ENCODE assay signal across 8 cellular contexts in genomic region chr11:34052036-34052607, GRCh38. TPM values are rescaled to one million over a fixed set of nuclear protein-coding genes. Genes with fewer than 3 reads are reported as not detected.
DNase-seq lines count a peak whose midpoint lies in the region; ATAC-seq, FAIRE-seq and TF ChIP-seq lines count a peak whose summit lies in the region.

No MANE protein-coding gene starts in this region.

- H3K4me1 ChIP-seq in right atrium auricular region = peaks cover 0 to 44% of the 10 kb centered on the region in 2 donors

- H3K36me3 ChIP-seq in right atrium auricular region = no peaks in the 10 kb centered on the region

- H3K4me3 Mint-ChIP-seq in T-helper 1 cell treated with Interleukin-12 subunit alpha and Interleukin-12 subunit beta and Interleukin-4 antibody, amounts not matched to agents 30 μg/mL and 1 μg/mL, for 36 hours = peak overlapping the region; percentile 92

- H3K4me3 ChIP-seq in GM12875 (ENCODE audit: low read depth, low read length) (peak overlapping the region; percentile 99), right atrium auricular region (peak overlapping the region; percentile 92 to 96)

- TF ChIP-seq CTCF in GM12875 (IDR thresholded peaks at IDR 0.05; ENCODE audit: borderline replicate concordance, insufficient read depth, low read depth, low read length) (no peak), right atrium auricular region (IDR thresholded peaks at IDR 0.05) (no peak)

- no peaks in the 10 kb centered on the region for H3K27me3 Mint-ChIP-seq in T-helper 1 cell treated with Interleukin-12 subunit alpha and Interleukin-12 subunit beta and Interleukin-4 antibody, amounts not matched to agents 30 μg/mL and 1 μg/mL, for 36 hours (ENCODE audit: low read depth)

- H3K27me3 ChIP-seq in right atrium auricular region = no peaks in the 10 kb centered on the region

- DNase-seq in NCI-H1105 treated with DMSO at 0.1 percent for 48 hours (lab: John Stamatoyannopoulos, UW) (peak; percentile 81), amygdala (lab: John Stamatoyannopoulos, UW) (peak; percentile 24 to 91 (median 70)), right atrium auricular region (ENCODE audit: low spot score) (peak; percentile 89), pulmonary artery endothelial cell (ENCODE audit: low read depth, low spot score) (peak; percentile 52), urothelium cell line (ENCODE audit: low spot score) (peak; percentile 96)

- H3K9me3 Mint-ChIP-seq in T-helper 1 cell treated with Interleukin-12 subunit alpha and Interleukin-12 subunit beta and Interleukin-4 antibody, amounts not matched to agents 30 μg/mL and 1 μg/mL, for 36 hours = no peaks in the 10 kb centered on the region

- peak overlapping the region; percentile 92 for H3K27ac Mint-ChIP-seq in T-helper 1 cell treated with Interleukin-12 subunit alpha and Interleukin-12 subunit beta and Interleukin-4 antibody, amounts not matched to agents 30 μg/mL and 1 μg/mL, for 36 hours

- H3K36me3 Mint-ChIP-seq in T-helper 1 cell treated with Interleukin-12 subunit alpha and Interleukin-12 subunit beta and Interleukin-4 antibody, amounts not matched to agents 30 μg/mL and 1 μg/mL, for 36 hours (ENCODE audit: low read depth) = peaks cover 21% of the 10 kb centered on the region

- H3K4me1 Mint-ChIP-seq in T-helper 1 cell treated with Interleukin-12 subunit alpha and Interleukin-12 subunit beta and Interleukin-4 antibody, amounts not matched to agents 30 μg/mL and 1 μg/mL, for 36 hours (ENCODE audit: low read depth) = peaks cover 22% of the 10 kb centered on the region

- H3K27ac ChIP-seq in right atrium auricular region = peak overlapping the region; percentile 98

- FAIRE-seq in urothelium cell line (lab: Jason Lieb, UNC) = peak; percentile 5

- H3K9me3 ChIP-seq in right atrium auricular region = no peaks in the 10 kb centered on the region

- peak; percentile 50 for ATAC-seq in HG02623 (IDR thresholded peaks at IDR 0.05; ENCODE audit: unreplicated experiment)

RNA-seq across cellular contexts. Expression of gene CAPRIN1, which starts 0.6 kb away (rescaled TPM):
- total RNA-seq in right atrium auricular region (100 to 1,000 TPM in 1 of 2 donors, 10 to 100 TPM in 1; 80.1 to 102 TPM), pulmonary artery endothelial cell (216 and 264 TPM in 2 replicates)

RNA-seq across cellular contexts. Expression of gene NAT10, which starts 53.3 kb away (rescaled TPM):
- 10 to 100 TPM; 13.3 to 16.0 TPM for total RNA-seq in right atrium auricular region
- 23.2 and 27.5 TPM in 2 replicates for total RNA-seq in pulmonary artery endothelial cell

Comparison
In these comparisons a context has a peak if more than half of its experiments do, and no peak if none do; other contexts are left out.
1. Peak in every context shown above with its lines: DNase-seq, ATAC-seq, H3K4me3 ChIP-seq and H3K27ac ChIP-seq.